Comparison of ENCODE assay signal across 22 cellular contexts in genomic region chr12:122323311-122324019, GRCh38.
"Had no signal": no experiment of that assay in that cellular context is flagged by ENCODE, and none has a peak within 500 bp of the region (broad histone marks: within the 10 kb centered on the region; RNA-seq: fewer than 3 reads in every experiment).

No MANE protein-coding gene starts in this region.

- H3K9me3 Mint-ChIP-seq: activated naive CD4-positive, alpha-beta T cell treated with anti-CD3 and anti-CD28 coated beads, Interleukin-2, amount 50 U/mL, for 24 hours; activated naive CD8-positive, alpha-beta T cell treated with anti-CD3 and anti-CD28 coated beads, Interleukin-2, amount 50 U/mL, for 24 hours; activated T-cell treated with anti-CD3 and anti-CD28 coated beads, Interleukin-2, amount 50 U/mL, for 4 hours; brain; T-helper 1 cell treated with Interleukin-12 subunit alpha and Interleukin-12 subunit beta and Interleukin-4 antibody, amounts not matched to agents 30 μg/mL and 1 μg/mL, for 36 hours had no signal

- H3K27me3 Mint-ChIP-seq: activated naive CD4-positive, alpha-beta T cell treated with anti-CD3 and anti-CD28 coated beads, Interleukin-2, amount 50 U/mL, for 24 hours; activated naive CD8-positive, alpha-beta T cell treated with anti-CD3 and anti-CD28 coated beads, Interleukin-2, amount 50 U/mL, for 24 hours; brain had no signal

- H3K9me3 ChIP-seq: ascending aorta, MG63 had no signal

- H3K4me3 Mint-ChIP-seq: activated naive CD4-positive, alpha-beta T cell treated with anti-CD3 and anti-CD28 coated beads, Interleukin-2, amount 50 U/mL, for 24 hours; activated naive CD8-positive, alpha-beta T cell treated with anti-CD3 and anti-CD28 coated beads, Interleukin-2, amount 50 U/mL, for 24 hours; activated T-cell treated with anti-CD3 and anti-CD28 coated beads, Interleukin-2, amount 50 U/mL, for 4 hours; brain; T-helper 1 cell treated with Interleukin-12 subunit alpha and Interleukin-12 subunit beta and Interleukin-4 antibody, amounts not matched to agents 30 μg/mL and 1 μg/mL, for 36 hours had no signal

- H3K27ac ChIP-seq: ascending aorta, cardiac muscle cell, PC-9 had no signal

- ATAC-seq: activated CD4-positive, CD25-positive, alpha-beta regulatory T cell treated with anti-CD3 and anti-CD28 coated beads, Interleukin-2, amount 50 U/mL, for 24 hours; activated naive CD8-positive, alpha-beta T cell treated with anti-CD3 and anti-CD28 coated beads, Interleukin-2, amount 50 U/mL, for 24 hours; activated T-cell treated with anti-CD3 and anti-CD28 coated beads, Interleukin-2, amount 50 U/mL, for 4 hours had no signal

- H3K27ac Mint-ChIP-seq: activated naive CD4-positive, alpha-beta T cell treated with anti-CD3 and anti-CD28 coated beads, Interleukin-2, amount 50 U/mL, for 24 hours; activated naive CD8-positive, alpha-beta T cell treated with anti-CD3 and anti-CD28 coated beads, Interleukin-2, amount 50 U/mL, for 24 hours; T-helper 1 cell treated with Interleukin-12 subunit alpha and Interleukin-12 subunit beta and Interleukin-4 antibody, amounts not matched to agents 30 μg/mL and 1 μg/mL, for 36 hours had no signal

- H3K27me3 ChIP-seq: ascending aorta, cardiac muscle cell, MG63 had no signal

- H3K4me2 ChIP-seq: PC-9 had no signal

- DNase-seq: activated CD4-positive, alpha-beta T cell treated with anti-CD3 and anti-CD28 coated beads for 48 hours; activated CD4-positive, alpha-beta T cell treated with anti-CD3 and anti-CD28 coated beads, Interleukin-2, amount 50 U/mL, for 48 hours; activated naive CD8-positive, alpha-beta T cell treated with anti-CD3 and anti-CD28 coated beads, Interleukin-2, amount 50 U/mL, for 24 hours; activated T-cell treated with anti-CD3 and anti-CD28 coated beads, Interleukin-2, amount 50 U/mL, for 4 hours; amniotic stem cell; IMR-90; KG1; MG63; NCI-H1105 treated with DMSO at 0.1 percent for 48 hours; NCI-H1436 treated with DMSO at 0.1 percent for 48 hours; NCI-H187; NCI-H2081; NCI-H510A treated with DMSO at 0.1 percent for 48 hours; NCI-H69; PC-9; SHP77 treated with DMSO at 0.1 percent for 48 hours had no signal

- H2AFZ ChIP-seq: PC-9 had no signal

- H3K4me1 Mint-ChIP-seq: brain had no signal

- H3K4me3 ChIP-seq: ascending aorta, cardiac muscle cell, MG63, PC-9 had no signal
